9 cellular contexts compared by ENCODE assay signal in genomic region chr4:17336524-17336941, GRCh38.
DNase-seq lines count a peak whose midpoint lies in the region; ATAC-seq and TF ChIP-seq lines count a peak whose summit lies in the region.
"Had no signal": no experiment of that assay in that cellular context is flagged by ENCODE, and none has a peak within 500 bp of the region (broad histone marks: within the 10 kb centered on the region; RNA-seq: fewer than 3 reads in every experiment).

No MANE protein-coding gene starts in this region.

- no peaks in the 10 kb centered on the region for H3K4me1 ChIP-seq in stomach

- peak; percentile 87 for DNase-seq in activated CD8-positive, alpha-beta T cell treated with anti-CD3 and anti-CD28 coated beads, Interleukin-2, amount 10 ng/mL, durations not matched to agents 7 days and 5 days
- peak; percentile 34 for DNase-seq in left ventricle myocardium superior
- peak; percentile 18 to 73 for DNase-seq in stimulated activated effector memory CD8-positive, alpha-beta T cell treated with anti-CD3 and anti-CD28 coated beads, Interleukin-12 subunit alpha, Interleukin-12 subunit beta, amount 100 ng/mL, for 72 hours (ENCODE audit: low spot score in 2 of 2)
- no peak for DNase-seq in hippocampal formation (lab: John Stamatoyannopoulos, UW)
- no peak for DNase-seq in NCI-H2196 treated with DMSO at 0.1 percent for 48 hours (lab: John Stamatoyannopoulos, UW; ENCODE audit: unreplicated experiment)
- DNase-seq in stomach: no peak

- no peaks in the 10 kb centered on the region for H3K9me3 Mint-ChIP-seq in activated CD8-positive, alpha-beta T cell treated with anti-CD3 and anti-CD28 coated beads, Interleukin-2, amount 10 ng/mL, durations not matched to agents 7 days and 5 days (ENCODE audit: insufficient read depth)
- H3K9me3 Mint-ChIP-seq in stimulated activated effector memory CD8-positive, alpha-beta T cell treated with anti-CD3 and anti-CD28 coated beads, Interleukin-12 subunit alpha, Interleukin-12 subunit beta, amount 100 ng/mL, for 72 hours: no peaks in the 10 kb centered on the region

- peaks cover 31% of the 10 kb centered on the region for H3K4me1 Mint-ChIP-seq in activated CD8-positive, alpha-beta T cell treated with anti-CD3 and anti-CD28 coated beads, Interleukin-2, amount 10 ng/mL, durations not matched to agents 7 days and 5 days (ENCODE audit: low read depth)
- peaks cover 24% of the 10 kb centered on the region for H3K4me1 Mint-ChIP-seq in stimulated activated effector memory CD8-positive, alpha-beta T cell treated with anti-CD3 and anti-CD28 coated beads, Interleukin-12 subunit alpha, Interleukin-12 subunit beta, amount 100 ng/mL, for 72 hours

- no peak for TF ChIP-seq POLR2A in stomach (IDR thresholded peaks at IDR 0.05)

- POLR2A ChIA-PET in activated CD8-positive, alpha-beta T cell treated with anti-CD3 and anti-CD28 coated beads, Interleukin-2, amount 10 ng/mL, durations not matched to agents 7 days and 5 days (lab: Charles Lee): no interaction called here

- no peaks in the 10 kb centered on the region for H3K27me3 ChIP-seq in stomach

- no peaks in the 10 kb centered on the region for H3K9me3 ChIP-seq in stomach

- intact Hi-C loops in left ventricle myocardium superior (cut with micrococcal nuclease): no loop called here
- intact Hi-C loops in stomach (cut with DNase I; ENCODE audit: low total_unique reads): no loop called here

- WGBS in stomach, 5 donors: 55 to 83% (median 66%) methylated on average over 10 of the region's 10 CpGs

- ATAC-seq in GM18873 (IDR thresholded peaks at IDR 0.05; ENCODE audit: low FRiP score, unreplicated experiment) (peak; percentile 97), HG03135 (IDR thresholded peaks at IDR 0.05; ENCODE audit: unreplicated experiment) (peak; percentile 60), left ventricle myocardium superior (no peak)
- peak; percentile 99 for ATAC-seq in activated CD8-positive, alpha-beta T cell treated with anti-CD3 and anti-CD28 coated beads, Interleukin-2, amount 10 ng/mL, durations not matched to agents 7 days and 5 days
- peak; percentile 95 for ATAC-seq in stimulated activated effector memory CD8-positive, alpha-beta T cell treated with anti-CD3 and anti-CD28 coated beads, Interleukin-12 subunit alpha, Interleukin-12 subunit beta, amount 100 ng/mL, for 72 hours

- H3K36me3 Mint-ChIP-seq in activated CD8-positive, alpha-beta T cell treated with anti-CD3 and anti-CD28 coated beads, Interleukin-2, amount 10 ng/mL, durations not matched to agents 7 days and 5 days (ENCODE audit: low read depth): peaks cover 2% of the 10 kb centered on the region
- H3K36me3 Mint-ChIP-seq in stimulated activated effector memory CD8-positive, alpha-beta T cell treated with anti-CD3 and anti-CD28 coated beads, Interleukin-12 subunit alpha, Interleukin-12 subunit beta, amount 100 ng/mL, for 72 hours: no peaks in the 10 kb centered on the region

- TF ChIP-seq CTCF in stomach (IDR thresholded peaks at IDR 0.05): no peak

- no peak for TF ChIP-seq EP300 in stomach (IDR thresholded peaks at IDR 0.05)

- no peak overlapping the region for H3K4me3 ChIP-seq in stomach

- no peaks in the 10 kb centered on the region for H3K36me3 ChIP-seq in stomach

- H3K27me3 Mint-ChIP-seq in activated CD8-positive, alpha-beta T cell treated with anti-CD3 and anti-CD28 coated beads, Interleukin-2, amount 10 ng/mL, durations not matched to agents 7 days and 5 days (ENCODE audit: low read depth): no peaks in the 10 kb centered on the region

- peak overlapping the region; percentile 87 for H3K27ac Mint-ChIP-seq in activated CD8-positive, alpha-beta T cell treated with anti-CD3 and anti-CD28 coated beads, Interleukin-2, amount 10 ng/mL, durations not matched to agents 7 days and 5 days
- peak overlapping the region; percentile 36 for H3K27ac Mint-ChIP-seq in stimulated activated effector memory CD8-positive, alpha-beta T cell treated with anti-CD3 and anti-CD28 coated beads, Interleukin-12 subunit alpha, Interleukin-12 subunit beta, amount 100 ng/mL, for 72 hours

- no peak overlapping the region for H3K27ac ChIP-seq in stomach
- H3K27ac ChIP-seq: HL-60 had no signal

- CTCF ChIA-PET in activated CD8-positive, alpha-beta T cell treated with anti-CD3 and anti-CD28 coated beads, Interleukin-2, amount 10 ng/mL, durations not matched to agents 7 days and 5 days (lab: Charles Lee): interaction anchor here (1.0 to 3.8 kb wide), 6 partner anchors 10 to 420 kb away, joined by 3 to 20 read pairs (median 7); no protein-coding TSS in a partner anchor

- H3K4me3 Mint-ChIP-seq in activated CD8-positive, alpha-beta T cell treated with anti-CD3 and anti-CD28 coated beads, Interleukin-2, amount 10 ng/mL, durations not matched to agents 7 days and 5 days: peak overlapping the region; percentile 32
- peak overlapping the region; percentile 27 for H3K4me3 Mint-ChIP-seq in stimulated activated effector memory CD8-positive, alpha-beta T cell treated with anti-CD3 and anti-CD28 coated beads, Interleukin-12 subunit alpha, Interleukin-12 subunit beta, amount 100 ng/mL, for 72 hours

Comparison
In these comparisons a context has a peak if more than half of its experiments do, and no peak if none do; other contexts are left out.
1. DNase-seq: peak in activated CD8-positive, alpha-beta T cell treated with anti-CD3 and anti-CD28 coated beads, Interleukin-2, amount 10 ng/mL, durations not matched to agents 7 days and 5 days (single experiment), left ventricle myocardium superior (single experiment) and stimulated activated effector memory CD8-positive, alpha-beta T cell treated with anti-CD3 and anti-CD28 coated beads, Interleukin-12 subunit alpha, Interleukin-12 subunit beta, amount 100 ng/mL, for 72 hours (2 of 2); none in hippocampal formation (0 of 2), NCI-H2196 treated with DMSO at 0.1 percent for 48 hours (single experiment) and stomach (single experiment).